16 cellular contexts compared by ENCODE assay signal in the genomic region with DNA sequence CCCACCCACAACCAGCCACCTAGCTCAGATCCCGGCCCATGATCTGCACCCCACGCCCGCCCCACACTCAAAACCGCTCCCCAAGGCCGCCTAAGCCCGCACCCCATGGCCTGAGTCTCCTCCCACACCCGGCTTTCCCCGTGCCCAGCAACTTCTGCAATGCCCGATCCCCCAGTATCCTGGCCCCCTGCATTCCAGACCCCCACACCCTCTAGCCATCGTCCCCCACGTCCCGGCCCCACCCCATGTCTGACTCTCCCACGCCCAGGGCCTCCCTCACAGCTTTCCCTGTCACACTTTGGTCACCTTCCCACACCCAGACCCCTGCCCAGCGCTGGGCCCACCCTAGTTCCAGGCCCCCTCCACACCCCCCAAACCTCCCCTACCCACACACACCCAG. TPM values are rescaled to one million over a fixed set of nuclear protein-coding genes. Genes with fewer than 3 reads are reported as not detected.
DNase-seq lines count a peak whose midpoint lies in the region; ATAC-seq and TF ChIP-seq lines count a peak whose summit lies in the region.
"Had no signal": no experiment of that assay in that cellular context is flagged by ENCODE, and none has a peak within 500 bp of the region (broad histone marks: within the 10 kb centered on the region; RNA-seq: fewer than 3 reads in every experiment).

No MANE protein-coding gene starts in this region.

- H3K4me2 ChIP-seq in neuronal stem cell (ENCODE audit: insufficient read depth, low read length, poor library complexity, severe bottlenecking), result no peak overlapping the region

- H2BK5ac ChIP-seq in neuronal stem cell (ENCODE audit: low read length), result no peak overlapping the region

- H3K27me3 Mint-ChIP-seq in stimulated activated naive CD8-positive, alpha-beta T cell treated with anti-CD3 and anti-CD28 coated beads, Interleukin-15, amount 100 ng/mL, for 72 hours, result peaks cover 28% of the 10 kb centered on the region
- H3K27me3 Mint-ChIP-seq in central memory CD8-positive, alpha-beta T cell, result peaks cover 21% of the 10 kb centered on the region

- H3K4me1 ChIP-seq in neuronal stem cell (ENCODE audit: control insufficient read depth in 2 of 2, insufficient read depth in 1 of 2, low read depth in 1 of 2, low read length in 2 of 2), result peaks cover 1 to 4% of the 10 kb centered on the region in 2 donors
- peaks cover 0 to 5% (median 0%) of the 10 kb centered on the region in 3 donors for H3K4me1 ChIP-seq in gastroesophageal sphincter
- H3K4me1 ChIP-seq: BE2C had no signal

- H2BK15ac ChIP-seq in neuronal stem cell (ENCODE audit: low read length), result no peak overlapping the region

- peaks cover 28% of the 10 kb centered on the region for H3K4me1 Mint-ChIP-seq in stimulated activated naive CD8-positive, alpha-beta T cell treated with anti-CD3 and anti-CD28 coated beads, Interleukin-15, amount 100 ng/mL, for 72 hours
- peaks cover 16% of the 10 kb centered on the region for H3K4me1 Mint-ChIP-seq in central memory CD8-positive, alpha-beta T cell

- no peak for TF ChIP-seq EP300 in gastroesophageal sphincter (IDR thresholded peaks at IDR 0.05)

- H3K9me3 ChIP-seq in neuronal stem cell (replicated peaks in 1 of 2; ENCODE audit: control insufficient read depth in 2 of 2, insufficient read depth in 1 of 2, low read depth in 1 of 2, low read length in 2 of 2) (no peaks in the 10 kb centered on the region), gastroesophageal sphincter (no peaks in the 10 kb centered on the region)
- H3K9me3 ChIP-seq: BE2C, HAP-1 had no signal

- ATAC-seq in stimulated activated naive CD8-positive, alpha-beta T cell treated with anti-CD3 and anti-CD28 coated beads, Interleukin-15, amount 100 ng/mL, for 72 hours, result peak; percentile 6
- no peak for ATAC-seq in stimulated activated naive CD8-positive, alpha-beta T cell treated with anti-CD3 and anti-CD28 coated beads, Interleukin-15, Interleukin-2, amounts not matched to agents 100 U/mL and 50 U/mL, for 24 hours
- no peak for ATAC-seq in central memory CD8-positive, alpha-beta T cell (replicated peaks; ENCODE audit: extremely low read depth, poor library complexity, severe bottlenecking)
- ATAC-seq in gastroesophageal sphincter, result no peak

- no peak overlapping the region for H2BK12ac ChIP-seq in neuronal stem cell (ENCODE audit: low read length)

- no peaks in the 10 kb centered on the region for H3K27me3 ChIP-seq in neuronal stem cell (ENCODE audit: control insufficient read depth in 3 of 3, insufficient read depth in 3 of 3, low read depth in 1 of 3, low read length in 3 of 3)
- H3K27me3 ChIP-seq in gastroesophageal sphincter, result peaks cover 17% of the 10 kb centered on the region
- H3K27me3 ChIP-seq: BE2C had no signal

- no peak overlapping the region for H3K27ac Mint-ChIP-seq in stimulated activated naive CD8-positive, alpha-beta T cell treated with anti-CD3 and anti-CD28 coated beads, Interleukin-15, amount 100 ng/mL, for 72 hours
- H3K27ac Mint-ChIP-seq in central memory CD8-positive, alpha-beta T cell (ENCODE audit: low read depth), result no peak overlapping the region

- no peak overlapping the region for H3K4ac ChIP-seq in neuronal stem cell (ENCODE audit: low read length)

- H4K8ac ChIP-seq in neuronal stem cell (ENCODE audit: low read depth, low read length), result no peak overlapping the region

- no peaks in the 10 kb centered on the region for H3K9me3 Mint-ChIP-seq in stimulated activated naive CD8-positive, alpha-beta T cell treated with anti-CD3 and anti-CD28 coated beads, Interleukin-15, amount 100 ng/mL, for 72 hours
- H3K9me3 Mint-ChIP-seq in central memory CD8-positive, alpha-beta T cell, result no peaks in the 10 kb centered on the region
- H3K9me3 Mint-ChIP-seq: CD8-positive, alpha-beta memory T cell had no signal

- H3K4me3 ChIP-seq in neuronal stem cell (ENCODE audit: low read length in 2 of 2) (no peak overlapping the region), gastroesophageal sphincter (no peak overlapping the region)
- H3K4me3 ChIP-seq: GM23248, HAP-1 had no signal

- no peak for DNase-seq in stimulated activated naive CD8-positive, alpha-beta T cell treated with anti-CD3 and anti-CD28 coated beads, Interleukin-15, amount 100 ng/mL, for 72 hours
- DNase-seq in stimulated activated naive CD8-positive, alpha-beta T cell treated with anti-CD3 and anti-CD28 coated beads, Interleukin-15, Interleukin-2, amounts not matched to agents 100 U/mL and 50 U/mL, for 24 hours, result no peak
- DNase-seq in central memory CD8-positive, alpha-beta T cell (ENCODE audit: low spot score in 2 of 2), result no peak
- DNase-seq in neuronal stem cell (ENCODE audit: low spot score), result no peak
- no peak for DNase-seq in ACHN
- no peak for DNase-seq in NCI-H774 (lab: John Stamatoyannopoulos, UW)
- DNase-seq: BE2C; CD4-positive, CD25-positive, alpha-beta regulatory T cell; COR-L47; GM23248 had no signal

- no CpG with 5 or more reads among the region's 14 CpGs for WGBS in neuronal stem cell (ENCODE audit: extremely low coverage in 2 of 2, insufficient read length in 2 of 2, insufficient replicate concordance in 1 of 2), 2 donors
- WGBS in gastroesophageal sphincter (ENCODE audit: low coverage in 1 of 2), 2 donors, result 35% methylated on average over 2 of the region's 14 CpGs; no CpG with 5 or more reads in 1 of the 2 donors

- peak overlapping the region; percentile 37 for H2AK5ac ChIP-seq in neuronal stem cell (ENCODE audit: low read depth, low read length)

- no peak overlapping the region for H3K4me3 Mint-ChIP-seq in stimulated activated naive CD8-positive, alpha-beta T cell treated with anti-CD3 and anti-CD28 coated beads, Interleukin-15, amount 100 ng/mL, for 72 hours
- H3K4me3 Mint-ChIP-seq in central memory CD8-positive, alpha-beta T cell, result peak overlapping the region; percentile 11

- H3K79me1 ChIP-seq in neuronal stem cell (ENCODE audit: low read depth, low read length), result no peaks in the 10 kb centered on the region

- no peak overlapping the region for H4K91ac ChIP-seq in neuronal stem cell (ENCODE audit: low read depth, low read length, poor library complexity)

- H3K18ac ChIP-seq in neuronal stem cell (ENCODE audit: low read length), result no peak overlapping the region

- H3K27ac ChIP-seq in neuronal stem cell (replicated peaks; ENCODE audit: low read length) (no peak overlapping the region), gastroesophageal sphincter (no peak overlapping the region)
- H3K27ac ChIP-seq: GM23248 had no signal

- in situ Hi-C loops in ACHN (cut with HindIII; ENCODE audit: low pct_ligation_motif_present, low pct_unique_long_range_greater_than_20kb, low sequenced_read_pairs), result no loop called here

- TF ChIP-seq CTCF in gastroesophageal sphincter (IDR thresholded peaks at IDR 0.05), result no peak

- no peak for TF ChIP-seq POLR2A in gastroesophageal sphincter (IDR thresholded peaks at IDR 0.05)

- H2AFZ ChIP-seq in neuronal stem cell (ENCODE audit: low read length), result no peak overlapping the region
- H2AFZ ChIP-seq: GM23248 had no signal

- H3K23ac ChIP-seq in neuronal stem cell (ENCODE audit: low read depth, low read length, poor library complexity), result no peak overlapping the region

- no peak overlapping the region for H2BK120ac ChIP-seq in neuronal stem cell (ENCODE audit: low read depth, low read length)

- H3K36me3 ChIP-seq in neuronal stem cell (replicated peaks in 1 of 2; ENCODE audit: control insufficient read depth in 2 of 2, insufficient read depth in 2 of 2, low read length in 2 of 2), result no peaks in the 10 kb centered on the region
- no peaks in the 10 kb centered on the region for H3K36me3 ChIP-seq in gastroesophageal sphincter
- H3K36me3 ChIP-seq: BE2C, HAP-1 had no signal

- H3K9ac ChIP-seq in neuronal stem cell (ENCODE audit: low read depth, low read length, poor library complexity), result no peak overlapping the region
- H3K9ac ChIP-seq: GM23248 had no signal

- no peak overlapping the region for H3K14ac ChIP-seq in neuronal stem cell (ENCODE audit: low read length)

- no peaks in the 10 kb centered on the region for H3K36me3 Mint-ChIP-seq in central memory CD8-positive, alpha-beta T cell (ENCODE audit: insufficient read depth)
- H3K36me3 Mint-ChIP-seq: CD4-positive, CD25-positive, alpha-beta regulatory T cell had no signal

RNA-seq across cellular contexts. Expression of a gene that starts 20.1 kb away (rescaled TPM):
- not detected for polyA plus RNA-seq in neuronal stem cell (2013, experiment 1 of 2)
- polyA plus RNA-seq in neuronal stem cell (2013, experiment 2 of 2), result not detected
- not detected for total RNA-seq in gastroesophageal sphincter
- total RNA-seq: A172; CD4-positive, CD25-positive, alpha-beta regulatory T cell; CD8-positive, alpha-beta memory T cell; GM23248; H4; HT-29 had no signal
- polyA plus RNA-seq: CD4-positive, CD25-positive, alpha-beta regulatory T cell; CD8-positive, alpha-beta memory T cell; GM23248 had no signal

RNA-seq across cellular contexts. Expression of a gene that starts 57.7 kb away (rescaled TPM):
- 114 TPM for polyA plus RNA-seq in neuronal stem cell (2013, experiment 1 of 2)
- 114 TPM for polyA plus RNA-seq in neuronal stem cell (2013, experiment 2 of 2)
- 100 to 1,000 TPM; 138 to 215 (median 180) TPM for total RNA-seq in gastroesophageal sphincter
